In the genomic region with DNA sequence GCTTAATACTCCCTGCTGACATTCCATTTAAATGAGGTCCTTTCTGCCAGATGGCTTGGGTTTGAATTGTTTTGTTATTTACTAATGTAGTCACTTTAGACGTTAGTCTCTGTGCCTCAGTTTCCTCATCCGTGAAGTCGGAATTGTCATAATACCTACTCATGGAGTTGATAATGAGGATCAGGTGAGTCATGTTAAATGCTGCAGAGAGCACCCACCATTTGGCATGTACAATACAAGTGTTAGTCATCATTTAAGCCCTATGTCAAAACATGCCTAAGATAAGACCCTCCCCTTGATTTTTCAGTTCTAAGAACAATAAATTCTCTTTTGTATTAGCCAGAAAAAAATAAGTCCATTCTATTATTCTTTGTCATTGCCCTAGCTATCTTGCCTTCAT, we compare ENCODE assay signal across 27 cellular contexts.
"Had no signal": no experiment of that assay in that cellular context is flagged by ENCODE, and none has a peak within 500 bp of the region (broad histone marks: within the 10 kb centered on the region; RNA-seq: fewer than 3 reads in every experiment).

No MANE protein-coding gene starts in this region.

- H3K4me3 ChIP-seq: SJSA1 had no signal

- H3K4me2 ChIP-seq: KMS-11 had no signal

- H3K4me1 ChIP-seq: SJSA1 had no signal

- DNase-seq: activated CD4-positive, alpha-beta memory T cell treated with anti-CD3 and anti-CD28 coated beads for 36 hours; activated CD4-positive, alpha-beta T cell treated with anti-CD3 and anti-CD28 coated beads for 1 hour; activated CD4-positive, alpha-beta T cell treated with anti-CD3 and anti-CD28 coated beads, Interleukin-2, amount 10 ng/mL, durations not matched to agents 7 days and 5 days; activated gamma-delta T cell; activated naive CD4-positive, alpha-beta T cell treated with anti-CD3 and anti-CD28 coated beads for 36 hours; activated T-cell treated with anti-CD3 and anti-CD28 coated beads for 4 hours; activated T-cell treated with anti-CD3 and anti-CD28 coated beads, Interleukin-2, amount 50 U/mL, for 48 hours; amygdala; brain microvascular endothelial cell; MM.1S; NCI-H1105; NCI-H1436; NCI-H1694 treated with DMSO at 0.1 percent for 48 hours; NCI-H2029 treated with DMSO at 0.1 percent for 48 hours; NCI-H345; NCI-H510A; NCI-H69; PC-3; SHP77; SW 1271 had no signal

- H3K36me3 ChIP-seq: brain microvascular endothelial cell, SJSA1 had no signal

- H3K27me3 ChIP-seq: brain microvascular endothelial cell, SJSA1 had no signal

- H3K9me3 ChIP-seq: SJSA1 had no signal

- H3K4me1 Mint-ChIP-seq: activated CD4-positive, alpha-beta T cell treated with anti-CD3 and anti-CD28 coated beads, Interleukin-2, amount 10 ng/mL, durations not matched to agents 7 days and 5 days; activated T-helper 17 cell treated with anti-CD3 and anti-CD28 coated beads, Interleukin-2, amount 50 U/mL, for 72 hours had no signal

- H3K9ac ChIP-seq: KMS-11 had no signal

- H3K27me3 Mint-ChIP-seq: activated CD4-positive, alpha-beta memory T cell treated with anti-CD3 and anti-CD28 coated beads for 36 hours; activated CD4-positive, alpha-beta T cell treated with anti-CD3 and anti-CD28 coated beads, Interleukin-2, amount 10 ng/mL, durations not matched to agents 7 days and 5 days; activated naive CD8-positive, alpha-beta T cell; activated T-helper 17 cell treated with anti-CD3 and anti-CD28 coated beads, Interleukin-2, amount 50 U/mL, for 72 hours had no signal

- ATAC-seq: activated T-helper 17 cell treated with anti-CD3 and anti-CD28 coated beads, Interleukin-2, amount 50 U/mL, for 72 hours; PC-3; SK-N-SH treated with all-trans-retinoic acid at 6 μM for 48 hours had no signal

- H3K36me3 Mint-ChIP-seq: activated CD4-positive, alpha-beta memory T cell treated with anti-CD3 and anti-CD28 coated beads for 36 hours; activated naive CD8-positive, alpha-beta T cell had no signal

- H3K4me3 Mint-ChIP-seq: activated CD4-positive, alpha-beta memory T cell treated with anti-CD3 and anti-CD28 coated beads for 36 hours; activated CD4-positive, alpha-beta T cell treated with anti-CD3 and anti-CD28 coated beads, Interleukin-2, amount 10 ng/mL, durations not matched to agents 7 days and 5 days; activated naive CD4-positive, alpha-beta T cell treated with anti-CD3 and anti-CD28 coated beads for 36 hours; activated naive CD8-positive, alpha-beta T cell; activated T-helper 17 cell treated with anti-CD3 and anti-CD28 coated beads, Interleukin-2, amount 50 U/mL, for 72 hours; T-helper 2 cell treated with Interferon-gamma antibody and Interleukin-4, amounts not matched to agents 5 μg/mL and 100 μg/mL, for 36 hours had no signal

- H3K27ac Mint-ChIP-seq: activated CD4-positive, alpha-beta memory T cell treated with anti-CD3 and anti-CD28 coated beads for 36 hours; activated CD4-positive, alpha-beta T cell treated with anti-CD3 and anti-CD28 coated beads, Interleukin-2, amount 10 ng/mL, durations not matched to agents 7 days and 5 days; activated naive CD4-positive, alpha-beta T cell treated with anti-CD3 and anti-CD28 coated beads for 36 hours; activated naive CD8-positive, alpha-beta T cell; activated T-helper 17 cell treated with anti-CD3 and anti-CD28 coated beads, Interleukin-2, amount 50 U/mL, for 72 hours; T-helper 2 cell treated with Interferon-gamma antibody and Interleukin-4, amounts not matched to agents 5 μg/mL and 100 μg/mL, for 36 hours had no signal

- H3K27ac ChIP-seq: brain microvascular endothelial cell, KMS-11, SJSA1 had no signal

- FAIRE-seq: RCC 7860 had no signal

- H3K9me3 Mint-ChIP-seq: activated CD4-positive, alpha-beta memory T cell treated with anti-CD3 and anti-CD28 coated beads for 36 hours; activated CD4-positive, alpha-beta T cell treated with anti-CD3 and anti-CD28 coated beads, Interleukin-2, amount 10 ng/mL, durations not matched to agents 7 days and 5 days; activated naive CD4-positive, alpha-beta T cell treated with anti-CD3 and anti-CD28 coated beads for 36 hours; activated T-helper 17 cell treated with anti-CD3 and anti-CD28 coated beads, Interleukin-2, amount 50 U/mL, for 72 hours; T-helper 2 cell treated with Interferon-gamma antibody and Interleukin-4, amounts not matched to agents 5 μg/mL and 100 μg/mL, for 36 hours had no signal
